In the genomic region with DNA sequence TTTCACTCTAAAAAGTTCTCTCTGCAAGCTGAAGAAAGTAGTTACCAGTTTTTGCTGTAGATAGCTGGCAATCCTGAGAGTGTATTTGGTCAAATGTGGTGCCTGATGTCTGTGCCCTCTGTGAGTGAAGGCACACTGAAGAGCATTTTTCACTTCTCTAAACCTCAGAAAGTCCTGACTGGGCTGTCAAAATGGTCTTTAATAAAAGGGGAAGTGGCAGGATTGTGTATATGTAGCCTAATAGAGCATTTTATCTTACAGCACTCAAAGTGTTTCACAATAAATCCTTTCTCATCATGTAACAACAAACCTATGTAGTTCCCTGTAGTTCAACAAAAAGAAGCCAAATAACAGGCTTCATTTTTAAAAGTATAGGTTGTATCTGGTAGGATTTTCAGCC, we compare ENCODE assay signal across 8 cellular contexts.
DNase-seq lines count a peak whose midpoint lies in the region; ATAC-seq lines count a peak whose summit lies in the region.

No MANE protein-coding gene starts in this region.

- intact Hi-C loops in activated naive CD4-positive, alpha-beta T cell treated with anti-CD3 and anti-CD28 coated beads for 36 hours (cut with micrococcal nuclease): no loop called here

- H3K36me3 Mint-ChIP-seq in effector memory CD8-positive, alpha-beta T cell (ENCODE audit: insufficient read depth): no peaks in the 10 kb centered on the region
- no peaks in the 10 kb centered on the region for H3K36me3 Mint-ChIP-seq in activated naive CD4-positive, alpha-beta T cell treated with anti-CD3 and anti-CD28 coated beads for 36 hours (ENCODE audit: low read depth)

- H3K4me3 Mint-ChIP-seq in effector memory CD8-positive, alpha-beta T cell: no peak overlapping the region
- H3K4me3 Mint-ChIP-seq in activated naive CD4-positive, alpha-beta T cell treated with anti-CD3 and anti-CD28 coated beads for 36 hours: no peak overlapping the region

- H3K9me3 Mint-ChIP-seq in effector memory CD8-positive, alpha-beta T cell: no peaks in the 10 kb centered on the region
- H3K9me3 Mint-ChIP-seq in activated naive CD4-positive, alpha-beta T cell treated with anti-CD3 and anti-CD28 coated beads for 36 hours: no peaks in the 10 kb centered on the region

- no peak overlapping the region for H3K27ac Mint-ChIP-seq in effector memory CD8-positive, alpha-beta T cell
- H3K27ac Mint-ChIP-seq in activated naive CD4-positive, alpha-beta T cell treated with anti-CD3 and anti-CD28 coated beads for 36 hours: no peak overlapping the region

- no peaks in the 10 kb centered on the region for H3K27me3 Mint-ChIP-seq in effector memory CD8-positive, alpha-beta T cell
- no peaks in the 10 kb centered on the region for H3K27me3 Mint-ChIP-seq in activated naive CD4-positive, alpha-beta T cell treated with anti-CD3 and anti-CD28 coated beads for 36 hours (ENCODE audit: low read depth)

- CTCF ChIA-PET in activated naive CD4-positive, alpha-beta T cell treated with anti-CD3 and anti-CD28 coated beads for 36 hours (lab: Charles Lee): interaction anchor here (0.6 kb wide), 1 partner anchor 245 kb away, joined by 4 read pairs; no protein-coding TSS in a partner anchor

- no peak for DNase-seq in effector memory CD8-positive, alpha-beta T cell
- DNase-seq in LoVo (ENCODE audit: low spot score) (no peak), NCI-H1048 (lab: John Stamatoyannopoulos, UW) (no peak), NCI-H2029 treated with DMSO at 0.1 percent for 48 hours (lab: John Stamatoyannopoulos, UW) (no peak)
- no peak for DNase-seq in activated naive CD4-positive, alpha-beta T cell treated with anti-CD3 and anti-CD28 coated beads for 36 hours

- no peaks in the 10 kb centered on the region for H3K4me1 Mint-ChIP-seq in effector memory CD8-positive, alpha-beta T cell (ENCODE audit: low read depth in 2 of 2)
- H3K4me1 Mint-ChIP-seq in activated naive CD4-positive, alpha-beta T cell treated with anti-CD3 and anti-CD28 coated beads for 36 hours (ENCODE audit: low read depth): no peaks in the 10 kb centered on the region

- peak; percentile 98 for ATAC-seq in GM18499 (IDR thresholded peaks at IDR 0.05; ENCODE audit: insufficient read depth, unreplicated experiment)
- peak; percentile 98 for ATAC-seq in GM21528 (IDR thresholded peaks at IDR 0.05; ENCODE audit: low FRiP score, unreplicated experiment)
- peak; percentile 95 for ATAC-seq in HG03460 (IDR thresholded peaks at IDR 0.05; ENCODE audit: unreplicated experiment)
- peak; percentile 39 for ATAC-seq in effector memory CD8-positive, alpha-beta T cell (replicated peaks)

Comparison
In these comparisons a context has a peak if more than half of its experiments do, and no peak if none do; other contexts are left out.
1. ATAC-seq: peak in every context shown above with its lines; median percentile 98 in GM18499; 98 in GM21528; 95 in HG03460; 39 in effector memory CD8-positive, alpha-beta T cell.